Comparison of ENCODE assay signal across 18 cellular contexts in the genomic region with DNA sequence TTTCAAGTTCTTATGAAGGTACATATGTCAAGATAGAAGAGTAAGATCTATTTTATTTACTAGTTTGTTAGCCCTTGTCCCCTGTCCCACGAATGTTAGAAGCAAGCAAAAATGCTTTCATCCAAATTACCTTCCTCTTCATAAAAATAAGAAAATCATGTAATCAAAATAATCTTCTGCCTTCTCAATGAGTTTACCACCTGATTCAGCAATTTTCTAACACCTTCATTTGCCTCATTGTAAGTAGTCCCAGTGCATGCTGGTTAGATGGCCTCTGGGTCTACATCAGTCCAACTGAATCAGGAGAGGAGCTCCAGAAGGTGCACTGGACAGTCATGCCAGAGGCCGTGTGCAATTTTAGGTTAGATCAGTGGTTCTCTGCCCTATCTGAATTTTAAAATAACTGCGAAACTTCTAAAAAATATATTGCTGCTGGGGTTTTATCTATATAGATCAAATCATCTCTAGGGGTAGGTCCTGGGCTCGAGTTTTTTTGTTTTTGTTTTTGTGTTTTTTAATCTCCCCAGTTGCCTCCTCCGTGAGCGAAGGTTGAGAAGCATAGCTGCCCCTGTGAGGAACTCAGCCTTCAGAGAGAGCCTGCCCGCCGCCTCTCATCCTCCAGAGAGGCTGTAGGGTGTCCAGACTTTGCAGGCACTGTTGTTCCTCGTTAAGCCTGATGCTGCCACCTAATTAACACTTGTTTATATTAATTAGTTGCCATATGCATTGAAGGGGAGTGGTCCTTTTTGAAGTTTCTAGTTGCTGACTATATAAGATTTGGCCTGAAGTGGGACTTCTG. TPM values are rescaled to one million over a fixed set of nuclear protein-coding genes. Genes with fewer than 3 reads are reported as not detected.
DNase-seq lines count a peak whose midpoint lies in the region; TF ChIP-seq lines count a peak whose summit lies in the region.
"Had no signal": no experiment of that assay in that cellular context is flagged by ENCODE, and none has a peak within 500 bp of the region (broad histone marks: within the 10 kb centered on the region; RNA-seq: fewer than 3 reads in every experiment).

No MANE protein-coding gene starts in this region.

- no peak overlapping the region for H3K27ac Mint-ChIP-seq in activated naive CD8-positive, alpha-beta T cell
- no peak overlapping the region for H3K27ac Mint-ChIP-seq in activated naive CD8-positive, alpha-beta T cell treated with anti-CD3 and anti-CD28 coated beads for 36 hours
- H3K27ac Mint-ChIP-seq in endodermal cell = no peak overlapping the region
- H3K27ac Mint-ChIP-seq: activated CD4-positive, alpha-beta T cell treated with anti-CD3 and anti-CD28 coated beads for 36 hours; CD4-positive, alpha-beta T cell; T-helper 17 cell had no signal

- peaks cover 12% of the 10 kb centered on the region for H3K4me1 Mint-ChIP-seq in activated naive CD8-positive, alpha-beta T cell (ENCODE audit: low read depth)
- peaks cover 14% of the 10 kb centered on the region for H3K4me1 Mint-ChIP-seq in activated naive CD8-positive, alpha-beta T cell treated with anti-CD3 and anti-CD28 coated beads for 36 hours
- peaks cover 32% of the 10 kb centered on the region for H3K4me1 Mint-ChIP-seq in endodermal cell

- no peak for TF ChIP-seq POLR2A in uterus (IDR thresholded peaks at IDR 0.05)

- H3K27me3 ChIP-seq in endodermal cell (ENCODE audit: control insufficient read depth, insufficient read depth, low read length, poor library complexity, severe bottlenecking) (no peaks in the 10 kb centered on the region), mucosa of rectum (ENCODE audit: control insufficient read depth in 2 of 2, insufficient read depth in 2 of 2, low read length in 2 of 2) (peaks cover 0 to 3% of the 10 kb centered on the region in 2 donors), uterus (no peaks in the 10 kb centered on the region)

- H3K9me3 ChIP-seq in endodermal cell (ENCODE audit: control insufficient read depth, low read length) = no peaks in the 10 kb centered on the region
- H3K9me3 ChIP-seq in mucosa of rectum (ENCODE audit: control insufficient read depth in 2 of 2, low read length in 2 of 2) = no peaks in the 10 kb centered on the region
- H3K9me3 ChIP-seq in uterus = no peaks in the 10 kb centered on the region

- no peaks in the 10 kb centered on the region for H3K36me3 ChIP-seq in endodermal cell (ENCODE audit: control insufficient read depth, insufficient read depth, low read length)
- no peaks in the 10 kb centered on the region for H3K36me3 ChIP-seq in mucosa of rectum (ENCODE audit: control insufficient read depth in 2 of 2, insufficient read depth in 2 of 2, low read length in 2 of 2)
- no peaks in the 10 kb centered on the region for H3K36me3 ChIP-seq in uterus

- H3K9ac ChIP-seq in endodermal cell (ENCODE audit: extremely low read depth, low read length, poor library complexity, severe bottlenecking) = no peak overlapping the region
- no peak overlapping the region for H3K9ac ChIP-seq in mucosa of rectum (ENCODE audit: low read depth in 1 of 2, low read length in 2 of 2)

- peaks cover 35% of the 10 kb centered on the region for H3K27me3 Mint-ChIP-seq in activated naive CD8-positive, alpha-beta T cell
- H3K27me3 Mint-ChIP-seq in activated naive CD8-positive, alpha-beta T cell treated with anti-CD3 and anti-CD28 coated beads for 36 hours = peaks cover 77% of the 10 kb centered on the region
- H3K27me3 Mint-ChIP-seq in endodermal cell (ENCODE audit: insufficient read depth) = no peaks in the 10 kb centered on the region

- H3K27ac ChIP-seq in endodermal cell (ENCODE audit: low read depth, low read length) (peak overlapping the region; percentile 33), mucosa of rectum (ENCODE audit: low read depth in 2 of 2, low read length in 2 of 2) (peak overlapping the region; percentile 44 to 69), uterus (peak overlapping the region; percentile 93 to 96)

- no peak for DNase-seq in activated naive CD8-positive, alpha-beta T cell treated with anti-CD3 and anti-CD28 coated beads for 36 hours
- DNase-seq in endodermal cell = no peak
- DNase-seq in uterus = no peak
- no peak for DNase-seq in stimulated activated CD4-positive, alpha-beta T cell treated with anti-CD3 and anti-CD28 coated beads, Interleukin-1b, Interleukin-23, amount 100 ng/mL, for 48 hours
- no peak for DNase-seq in activated T-cell treated with anti-CD3 and anti-CD28 coated beads, Interleukin-2, amount 50 U/mL, for 1 hour
- DNase-seq in NCI-H187 (lab: John Stamatoyannopoulos, UW) = no peak
- DNase-seq: CD4-positive, alpha-beta T cell; NCI-H1694; NCI-H524 treated with DMSO at 0.1 percent for 48 hours; RPMI8226; stimulated activated CD4-positive, alpha-beta T cell treated with anti-CD3 and anti-CD28 coated beads, Interleukin-4, amount 100 ng/mL, for 1 hour; T-helper 17 cell had no signal

- intact Hi-C loops in uterus (cut with DNase I; ENCODE audit: low total_unique reads) = no loop called here

- H3K9me3 Mint-ChIP-seq in activated naive CD8-positive, alpha-beta T cell (ENCODE audit: low read depth) = no peaks in the 10 kb centered on the region
- no peaks in the 10 kb centered on the region for H3K9me3 Mint-ChIP-seq in activated naive CD8-positive, alpha-beta T cell treated with anti-CD3 and anti-CD28 coated beads for 36 hours
- no peaks in the 10 kb centered on the region for H3K9me3 Mint-ChIP-seq in endodermal cell
- H3K9me3 Mint-ChIP-seq: CD4-positive, alpha-beta T cell had no signal

- TF ChIP-seq CTCF in endodermal cell (conservative IDR thresholded peaks at IDR 0.05) (no peak), uterus (IDR thresholded peaks at IDR 0.05) (no peak)

- peaks cover 19% of the 10 kb centered on the region for H3K4me1 ChIP-seq in endodermal cell (ENCODE audit: control insufficient read depth, insufficient read depth, low read length)
- H3K4me1 ChIP-seq in mucosa of rectum (ENCODE audit: control insufficient read depth in 2 of 2, insufficient read depth in 2 of 2, low read length in 2 of 2) = peaks cover 23 to 34% of the 10 kb centered on the region in 2 donors
- peaks cover 8 to 9% of the 10 kb centered on the region in 2 donors for H3K4me1 ChIP-seq in uterus

- H3K36me3 Mint-ChIP-seq in activated naive CD8-positive, alpha-beta T cell = peaks cover 7% of the 10 kb centered on the region
- peaks cover 2% of the 10 kb centered on the region for H3K36me3 Mint-ChIP-seq in activated naive CD8-positive, alpha-beta T cell treated with anti-CD3 and anti-CD28 coated beads for 36 hours
- H3K36me3 Mint-ChIP-seq in endodermal cell (ENCODE audit: low read depth) = peaks cover 9% of the 10 kb centered on the region

- H3K4me3 ChIP-seq in endodermal cell (ENCODE audit: low read length) (peak overlapping the region; percentile 77), mucosa of rectum (ENCODE audit: low read length in 2 of 2) (no peak overlapping the region), uterus (peak overlapping the region in 1 of 2 donors; percentile 40)

- H3K4me3 Mint-ChIP-seq in activated naive CD8-positive, alpha-beta T cell = peak overlapping the region; percentile 59
- no peak overlapping the region for H3K4me3 Mint-ChIP-seq in activated naive CD8-positive, alpha-beta T cell treated with anti-CD3 and anti-CD28 coated beads for 36 hours
- peak overlapping the region; percentile 66 for H3K4me3 Mint-ChIP-seq in endodermal cell
- H3K4me3 Mint-ChIP-seq: activated CD4-positive, alpha-beta T cell treated with anti-CD3 and anti-CD28 coated beads for 36 hours had no signal

- WGBS in endodermal cell (ENCODE audit: insufficient coverage in 1 of 2, insufficient read length in 1 of 2), 2 experiments = 75 to 92% methylated on average over 6 to 9 of the region's 9 CpGs

RNA-seq across cellular contexts. Expression of gene C22orf31, which starts 32.2 kb away (rescaled TPM):
- not detected for total RNA-seq in activated naive CD8-positive, alpha-beta T cell treated with anti-CD3 and anti-CD28 coated beads for 36 hours
- not detected for total RNA-seq in endodermal cell
- not detected for polyA plus RNA-seq in endodermal cell (2013, experiment 1 of 2)
- polyA plus RNA-seq in endodermal cell (2013, experiment 2 of 2) = not detected
- total RNA-seq in uterus = not detected
- total RNA-seq: A172; activated CD4-positive, alpha-beta T cell treated with anti-CD3 and anti-CD28 coated beads for 36 hours; CD4-positive, alpha-beta T cell; dermis microvascular lymphatic vessel endothelial cell; mononuclear cell; T-helper 17 cell had no signal

RNA-seq across cellular contexts. Expression of gene KREMEN1, which starts 43.4 kb away (rescaled TPM):
- under 1 TPM; 0.28 to 0.29 TPM for total RNA-seq in activated naive CD8-positive, alpha-beta T cell treated with anti-CD3 and anti-CD28 coated beads for 36 hours
- total RNA-seq in endodermal cell (1 to 10 TPM; 6.2 to 7.5 TPM), uterus (10 to 100 TPM in 3 of 4 donors, 1 to 10 TPM in 1; 5.9 to 25.1 (median 10.2) TPM)
- polyA plus RNA-seq in endodermal cell (2013, experiment 1 of 2) = 18.1 TPM
- 17.0 TPM for polyA plus RNA-seq in endodermal cell (2013, experiment 2 of 2)
- total RNA-seq: CD4-positive, alpha-beta T cell had no signal

Comparison
In these comparisons a context has a peak if more than half of its experiments do, and no peak if none do; other contexts are left out.
1. H3K27ac ChIP-seq: peak in every context shown above with its lines; median percentile 94 in uterus; 56 in mucosa of rectum; 33 in endodermal cell.
2. RNA of gene KREMEN1, which starts 43.4 kb away (total RNA-seq): 5.9 to 25.1 TPM in uterus and 6.2 to 7.5 TPM in endodermal cell; 0.28 to 0.29 TPM in activated naive CD8-positive, alpha-beta T cell treated with anti-CD3 and anti-CD28 coated beads for 36 hours; every median in the first group is over 4 times any median in the second.